Comparison of ENCODE assay signal across 8 cellular contexts in genomic region chr19:1411255-1412191, GRCh38. TPM values are rescaled to one million over a fixed set of nuclear protein-coding genes. Genes with fewer than 3 reads are reported as not detected.
DNase-seq lines count a peak whose midpoint lies in the region; ATAC-seq and TF ChIP-seq lines count a peak whose summit lies in the region.

No MANE protein-coding gene starts in this region.

- ATAC-seq in T-helper 17 cell, result no peak
- no peak for ATAC-seq in GM18867 (IDR thresholded peaks at IDR 0.05; ENCODE audit: unreplicated experiment)

- H3K27me3 Mint-ChIP-seq in Caco-2 (ENCODE audit: insufficient read depth, unreplicated experiment) (no peaks in the 10 kb centered on the region), T-helper 17 cell (no peaks in the 10 kb centered on the region), osteocyte (ENCODE audit: unreplicated experiment) (no peaks in the 10 kb centered on the region)

- no TSS peak for BruUV-seq in Caco-2 (replicated peaks; lab: Mats Ljungman, UMichigan)

- H3K9me3 ChIP-seq in Caco-2 (no peaks in the 10 kb centered on the region), T-helper 17 cell (ENCODE audit: control insufficient read depth, low read length, poor library complexity, severe bottlenecking) (no peaks in the 10 kb centered on the region)

- H3K36me3 Mint-ChIP-seq in Caco-2 (ENCODE audit: insufficient read depth, unreplicated experiment), result peaks cover 64% of the 10 kb centered on the region
- H3K36me3 Mint-ChIP-seq in T-helper 17 cell (ENCODE audit: low read depth), result peaks cover 2% of the 10 kb centered on the region
- peaks cover 12% of the 10 kb centered on the region for H3K36me3 Mint-ChIP-seq in osteocyte (ENCODE audit: unreplicated experiment)

- DNase-seq in Caco-2, result no peak
- no peak for DNase-seq in T-helper 17 cell
- DNase-seq in fibroblast of peridontal ligament (ENCODE audit: extremely low read depth), result peak; percentile 41
- no peak for DNase-seq in osteocyte (ENCODE audit: extremely low spot score, unreplicated experiment)
- DNase-seq in OCI-M2 (lab: John Stamatoyannopoulos, UW; ENCODE audit: unreplicated experiment), result no peak
- no peak for DNase-seq in COR-L47 (lab: John Stamatoyannopoulos, UW)
- no peak for DNase-seq in NCI-H510A (lab: John Stamatoyannopoulos, UW)

- POLR2A ChIA-PET in Caco-2 (lab: Charles Lee), result no interaction called here

- no peaks in the 10 kb centered on the region for H3K27me3 ChIP-seq in Caco-2 (replicated peaks; ENCODE audit: control insufficient read depth, insufficient read depth, low read length)

- TF ChIP-seq CTCF in Caco-2 (IDR thresholded peaks at IDR 0.05; ENCODE audit: insufficient read depth in 1 of 2, low read depth in 1 of 2, low read length in 1 of 2, severe bottlenecking in 1 of 2, unreplicated experiment in 1 of 2) (no peak), osteocyte (IDR thresholded peaks at IDR 0.05) (no peak)

- peaks cover 3% of the 10 kb centered on the region for H3K36me3 ChIP-seq in Caco-2 (ENCODE audit: control insufficient read depth, insufficient read depth, low read length)

- CTCF ChIA-PET in Caco-2 (lab: Charles Lee), result interaction anchor here (0.5 kb wide), 1 partner anchor 278 kb away, joined by 4 read pairs; no protein-coding TSS in a partner anchor

- H3K9me3 Mint-ChIP-seq in Caco-2 (ENCODE audit: unreplicated experiment) (no peaks in the 10 kb centered on the region), osteocyte (ENCODE audit: unreplicated experiment) (no peaks in the 10 kb centered on the region)

- no peak overlapping the region for H3K4me3 ChIP-seq in Caco-2 (ENCODE audit: low read depth, low read length)

- intact Hi-C loops in Caco-2 (cut with micrococcal nuclease; ENCODE audit: unreplicated experiment), result no loop called here

- no peak overlapping the region for H3K4me3 Mint-ChIP-seq in Caco-2 (ENCODE audit: unreplicated experiment)
- H3K4me3 Mint-ChIP-seq in T-helper 17 cell, result peak overlapping the region; percentile 94
- no peak overlapping the region for H3K4me3 Mint-ChIP-seq in osteocyte (ENCODE audit: unreplicated experiment)

- H3K4me1 Mint-ChIP-seq in Caco-2 (ENCODE audit: low read depth, unreplicated experiment) (peaks cover 25% of the 10 kb centered on the region), T-helper 17 cell (peaks cover 57% of the 10 kb centered on the region), osteocyte (ENCODE audit: unreplicated experiment) (peaks cover 61% of the 10 kb centered on the region)

- H3K27ac Mint-ChIP-seq in Caco-2 (ENCODE audit: unreplicated experiment) (peak overlapping the region; percentile 87), T-helper 17 cell (peak overlapping the region; percentile 96), osteocyte (ENCODE audit: unreplicated experiment) (peak overlapping the region; percentile 44)

- H3K4me1 ChIP-seq in Caco-2, result peaks cover 30% of the 10 kb centered on the region

RNA-seq across cellular contexts. Expression of gene DAZAP1, which starts 4.1 kb away (rescaled TPM):
- total RNA-seq in Caco-2 (2022) (165 and 180 TPM in 2 replicates), T-helper 17 cell (100 to 1,000 TPM; 148 to 163 TPM), osteocyte (91.0 and 101 TPM in 2 replicates)

RNA-seq across cellular contexts. Expression of gene GAMT, which starts 10.2 kb away (rescaled TPM):
- total RNA-seq in Caco-2 (2022) (67.3 and 75.7 TPM in 2 replicates), T-helper 17 cell (1 to 10 TPM; 9.0 to 9.9 TPM), osteocyte (31.2 and 35.3 TPM in 2 replicates)

RNA-seq across cellular contexts. Expression of gene RPS15, which starts 26.7 kb away (rescaled TPM):
- total RNA-seq in Caco-2 (2022), result 1,192 and 1,341 TPM in 2 replicates
- 1,000 to 10,000 TPM; 1,653 to 1,678 TPM for total RNA-seq in T-helper 17 cell
- total RNA-seq in osteocyte, result 932 and 969 TPM in 2 replicates

RNA-seq across cellular contexts. Expression of gene NDUFS7, which starts 27.8 kb away (rescaled TPM):
- total RNA-seq in Caco-2 (2022) (111 and 114 TPM in 2 replicates), T-helper 17 cell (10 to 100 TPM; 50.9 to 54.7 TPM), osteocyte (71.7 and 74.4 TPM in 2 replicates)

RNA-seq across cellular contexts. Expression of gene APC2, which starts 38.4 kb away (rescaled TPM):
- total RNA-seq in Caco-2 (2022), result 9.5 and 11.3 TPM in 2 replicates
- under 1 TPM; 0.07 to 0.44 TPM for total RNA-seq in T-helper 17 cell
- total RNA-seq in osteocyte, result 1.2 and 1.5 TPM in 2 replicates

Comparison
In these comparisons a context has a peak if more than half of its experiments do, and no peak if none do; other contexts are left out.
1. H3K27ac Mint-ChIP-seq: peak in every context shown above with its lines; median percentile 96 in T-helper 17 cell; 87 in Caco-2; 44 in osteocyte.